10 cellular contexts compared by ENCODE assay signal in genomic region chr5:31273631-31274378, GRCh38.
DNase-seq lines count a peak whose midpoint lies in the region; ATAC-seq, FAIRE-seq and TF ChIP-seq lines count a peak whose summit lies in the region.
"Had no signal": no experiment of that assay in that cellular context is flagged by ENCODE, and none has a peak within 500 bp of the region (broad histone marks: within the 10 kb centered on the region; RNA-seq: fewer than 3 reads in every experiment).

No MANE protein-coding gene starts in this region.

- TF ChIP-seq CTCF in Panc1 (IDR thresholded peaks at IDR 0.05) (no peak), neural crest cell (conservative IDR thresholded peaks at IDR 0.05) (no peak)

- in situ Hi-C loops in Panc1 (cut with HindIII; ENCODE audit: low pct_unique_long_range_greater_than_20kb, low sequenced_read_pairs), result no loop called here

- H3K4me3 Mint-ChIP-seq in neural crest cell, result no peak overlapping the region
- H3K4me3 Mint-ChIP-seq: naive B cell had no signal

- CTCF ChIA-PET in Panc1 (lab: Charles Lee), result no interaction called here

- TF ChIP-seq POLR2A in H54 (IDR thresholded peaks at IDR 0.05; ENCODE audit: low read depth, low read length), result no peak

- POLR2A ChIA-PET in Panc1 (lab: Charles Lee), result no interaction called here

- DNase-seq in H54 (ENCODE audit: insufficient read length, low spot score) (no peak), Panc1 (ENCODE audit: low read depth, low spot score) (no peak), neural crest cell (ENCODE audit: low read depth, low spot score) (no peak), NCI-H1092 treated with DMSO at 0.1 percent for 48 hours (lab: John Stamatoyannopoulos, UW) (no peak), SIG-M5 treated with dmso at 0.1 percent for 504 hours (lab: John Stamatoyannopoulos, UW; ENCODE audit: unreplicated experiment) (no peak), SKM-1 (lab: John Stamatoyannopoulos, UW; ENCODE audit: unreplicated experiment) (no peak), GDM1 (lab: John Stamatoyannopoulos, UW) (no peak)
- DNase-seq: naive B cell had no signal

- H3K27me3 Mint-ChIP-seq in neural crest cell (ENCODE audit: low read depth), result no peaks in the 10 kb centered on the region

- peak overlapping the region; percentile 7 for H3K27ac Mint-ChIP-seq in neural crest cell (ENCODE audit: unreplicated experiment)
- H3K27ac Mint-ChIP-seq: naive B cell had no signal

- BruUV-seq in Panc1 (replicated peaks; lab: Mats Ljungman, UMichigan), result no TSS peak

- 0 out of 2 replicates have a peak overlapping the region, but pooled peaks have one; percentile 17 for H3K27ac ChIP-seq in Panc1 (ENCODE audit: low read length)

- H3K9me3 Mint-ChIP-seq in neural crest cell, result no peaks in the 10 kb centered on the region

- peaks cover 35% of the 10 kb centered on the region for H3K4me1 Mint-ChIP-seq in neural crest cell
- H3K4me1 Mint-ChIP-seq: naive B cell had no signal

- peak overlapping the region; percentile 32 to 43 for H3K4me3 ChIP-seq in Panc1 (ENCODE audit: low read depth in 2 of 2, low read length in 2 of 2)

- no peaks in the 10 kb centered on the region for H3K9me3 ChIP-seq in Panc1 (ENCODE audit: control insufficient read depth, insufficient read depth, low read depth, low read length)

- H3K27me3 ChIP-seq in Panc1 (ENCODE audit: control insufficient read depth, insufficient read depth, low read length), result no peaks in the 10 kb centered on the region; the same call in 1 of the 2 replicates

- ATAC-seq in GM18511 (IDR thresholded peaks at IDR 0.05; ENCODE audit: unreplicated experiment), result peak; percentile 87
- ATAC-seq in Panc1, result no peak

- peak; percentile 30 for FAIRE-seq in H54 (lab: Jason Lieb, UNC)
- FAIRE-seq: G401.6 had no signal

- H3K4me1 ChIP-seq in Panc1 (ENCODE audit: control insufficient read depth, insufficient read depth, low read length), result no peaks in the 10 kb centered on the region; the same call in 1 of the 2 replicates

- H3K36me3 ChIP-seq in Panc1 (ENCODE audit: control insufficient read depth, insufficient read depth, low read length), result no peaks in the 10 kb centered on the region

- intact Hi-C loops in Panc1 (cut with micrococcal nuclease; ENCODE audit: unreplicated experiment), result no loop called here

- H3K36me3 Mint-ChIP-seq in neural crest cell (ENCODE audit: low read depth), result peaks cover 20% of the 10 kb centered on the region
- H3K36me3 Mint-ChIP-seq: naive B cell had no signal
